Comparison of ENCODE assay signal across 1 cellular context in genomic region chr3:46087871-46088270, GRCh38.
TF ChIP-seq lines count a peak whose summit lies in the region.

No MANE protein-coding gene starts in this region.

TF ChIP-seq in GM12878, 131 proteins besides CTCF, POLR2A, EP300 and RAD21 (continued from another document):
- TF ChIP-seq PRDM15 (CRISPR knock-in tag; IDR thresholded peaks at IDR 0.05) = no peak
- no peak for TF ChIP-seq ZSCAN29 (IDR thresholded peaks at IDR 0.05)
- TF ChIP-seq STAT3 (IDR thresholded peaks at IDR 0.05; ENCODE audit: low read depth, low read length) = no peak
- no peak for TF ChIP-seq RCOR1 (conservative IDR thresholded peaks at IDR 0.05; ENCODE audit: low read depth, low read length)
- no peak for TF ChIP-seq ZNF207 (IDR thresholded peaks at IDR 0.05; ENCODE audit: borderline replicate concordance)
- no peak for TF ChIP-seq SMAD1 (IDR thresholded peaks at IDR 0.05; ENCODE audit: low read depth, partially characterized antibody)
- TF ChIP-seq ZNF24 (IDR thresholded peaks at IDR 0.05) = no peak
- TF ChIP-seq MEF2A (IDR thresholded peaks at IDR 0.05; ENCODE audit: insufficient read depth, low read depth, low read length) = 0 out of 2 replicates have a peak, but pooled peaks have one; percentile 39
- TF ChIP-seq SREBF2 (IDR thresholded peaks at IDR 0.05; ENCODE audit: low read length) = no peak
- TF ChIP-seq CBX5 (IDR thresholded peaks at IDR 0.05; ENCODE audit: low read depth) = no peak
- TF ChIP-seq TCF12 (IDR thresholded peaks at IDR 0.05; ENCODE audit: low read depth, low read length) = no peak
- TF ChIP-seq RUNX3 (IDR thresholded peaks at IDR 0.05; ENCODE audit: low read length) = peak; percentile 63
- no peak for TF ChIP-seq PAX8 (IDR thresholded peaks at IDR 0.05)
- TF ChIP-seq CBX3 (IDR thresholded peaks at IDR 0.05; ENCODE audit: borderline replicate concordance, low read depth) = no peak
- TF ChIP-seq STAT1 (conservative IDR thresholded peaks at IDR 0.05) = no peak
- peak; percentile 84; the same call in 1 of the 2 replicates for TF ChIP-seq SMC3 (IDR thresholded peaks at IDR 0.05; ENCODE audit: borderline replicate concordance, low read length)
- no peak for TF ChIP-seq DPF2 (IDR thresholded peaks at IDR 0.05)
